ENCODE assay signal across 8 cellular contexts in genomic region chr17:44219636-44220210, GRCh38. TPM values are rescaled to one million over a fixed set of nuclear protein-coding genes. Genes with fewer than 3 reads are reported as not detected.
DNase-seq lines count a peak whose midpoint lies in the region; TF ChIP-seq lines count a peak whose summit lies in the region.

Gene UBTF, minus strand, starts transcription at chr17:44219675. Its CDS starts 1,446 bp downstream, at chr17:44218229.

- peaks cover 42% of the 10 kb centered on the region for H3K4me1 Mint-ChIP-seq in activated naive CD4-positive, alpha-beta T cell treated with anti-CD3 and anti-CD28 coated beads, Interleukin-2, amount 50 U/mL, for 24 hours

- H3K27ac ChIP-seq in AG04450 (ENCODE audit: low read depth, low read length) (peak within 1 kb of the TSS; percentile 61), HUES6 (ENCODE audit: low read depth, low read length) (peak within 1 kb of the TSS; percentile 98), neutrophil (peak within 1 kb of the TSS; percentile 97), transverse colon (peak within 1 kb of the TSS; percentile 99 to 100 (median 100))

- H3K27me3 ChIP-seq in AG04450 (ENCODE audit: control insufficient read depth, insufficient read depth, low read length) (no peaks in the 10 kb centered on the region), HUES6 (ENCODE audit: control insufficient read depth, insufficient read depth, low read length) (no peaks in the 10 kb centered on the region), neutrophil (peaks cover 28% of the 10 kb centered on the region), transverse colon (no peaks in the 10 kb centered on the region)

- DNase-seq in AG04450 (ENCODE audit: low read depth, low spot score) (no peak), GM19240 (ENCODE audit: insufficient read length, low spot score) (peak; percentile 33), RKO (ENCODE audit: low spot score) (peak; percentile 63), glomerular endothelial cell (ENCODE audit: extremely low read depth, low read depth, low spot score) (no peak), transverse colon (peak; percentile 63)

- H3K4me1 ChIP-seq in HUES6 (ENCODE audit: control insufficient read depth, insufficient read depth, low read length) (peaks cover 18% of the 10 kb centered on the region), neutrophil (ENCODE audit: control insufficient read depth in 1 of 2, insufficient read depth in 1 of 2, low read depth in 1 of 2, low read length in 1 of 2) (peaks cover 32 to 38% of the 10 kb centered on the region in 2 experiments), transverse colon (peaks cover 31 to 44% (median 39%) of the 10 kb centered on the region in 4 donors)

- no peak for TF ChIP-seq POLR2A in transverse colon (IDR thresholded peaks at IDR 0.05)

- H3K27me3 Mint-ChIP-seq in activated naive CD4-positive, alpha-beta T cell treated with anti-CD3 and anti-CD28 coated beads, Interleukin-2, amount 50 U/mL, for 24 hours: no peaks in the 10 kb centered on the region

- WGBS in transverse colon (ENCODE audit: low coverage in 1 of 2), 2 donors: 1% methylated on average over 27 of the region's 68 CpGs; no CpG with 5 or more reads in 1 of the 2 donors

- H3K4me3 Mint-ChIP-seq in activated naive CD4-positive, alpha-beta T cell treated with anti-CD3 and anti-CD28 coated beads, Interleukin-2, amount 50 U/mL, for 24 hours: peak within 1 kb of the TSS; percentile 95

- POLR2A ChIA-PET in AG04450 (lab: Yijun Ruan, JAX): interaction anchor here (0.8 to 3.5 kb wide), 4 partner anchors 9 to 105 kb away, joined by 3 to 11 read pairs (median 7); partner anchors contain the start of genes SLC25A39 and TMUB2

- TF ChIP-seq EP300 in transverse colon (IDR thresholded peaks at IDR 0.05; ENCODE audit: low read depth): no peak

- H3K9ac ChIP-seq in HUES6 (ENCODE audit: low read length): peak within 1 kb of the TSS; percentile 98

- CTCF ChIA-PET in AG04450 (lab: Charles Lee): interaction anchor here (0.6 to 1.0 kb wide), 3 partner anchors 10 to 382 kb away, joined by 3 to 5 read pairs (median 3); no protein-coding TSS in a partner anchor

- no peaks in the 10 kb centered on the region for H3K9me3 Mint-ChIP-seq in activated naive CD4-positive, alpha-beta T cell treated with anti-CD3 and anti-CD28 coated beads, Interleukin-2, amount 50 U/mL, for 24 hours

- TF ChIP-seq CTCF in AG04450 (IDR thresholded peaks at IDR 0.05; ENCODE audit: low read depth, low read length) (no peak), neutrophil (IDR thresholded peaks at IDR 0.05) (no peak), transverse colon (IDR thresholded peaks at IDR 0.05) (no peak)

- in situ Hi-C loops in transverse colon (cut with MboI; ENCODE audit: low pct_ligation_motif_present in 1 of 4, low pct_unique_long_range_greater_than_20kb in 1 of 4, low sequenced_read_pairs in 3 of 4): loop anchor here in 2 of 4 donors (5.0 to 10.0 kb wide), 2 partner anchors 105 to 113 kb away; partner anchors contain the start of gene SLC25A39 (in 1 of the 2)

- H3K36me3 ChIP-seq in HUES6 (ENCODE audit: control insufficient read depth, insufficient read depth, low read length) (peaks cover 26% of the 10 kb centered on the region), neutrophil (peaks cover 28% of the 10 kb centered on the region), transverse colon (peaks cover 0 to 17% (median 7%) of the 10 kb centered on the region in 4 donors)

- H3K4me3 ChIP-seq in AG04450 (ENCODE audit: low read depth, low read length): peak within 1 kb of the TSS; percentile 83
- H3K4me3 ChIP-seq in HUES6 (ENCODE audit: low read depth, low read length): peak within 1 kb of the TSS; percentile 80
- H3K4me3 ChIP-seq in neutrophil (ENCODE audit: low read depth in 1 of 2, low read length in 1 of 2): peak within 1 kb of the TSS; percentile 72 to 78
- H3K4me3 ChIP-seq in transverse colon: peak within 1 kb of the TSS; percentile 84 to 98 (median 98)

- H3K36me3 Mint-ChIP-seq in activated naive CD4-positive, alpha-beta T cell treated with anti-CD3 and anti-CD28 coated beads, Interleukin-2, amount 50 U/mL, for 24 hours: peaks cover 9% of the 10 kb centered on the region

- H3K27ac Mint-ChIP-seq in activated naive CD4-positive, alpha-beta T cell treated with anti-CD3 and anti-CD28 coated beads, Interleukin-2, amount 50 U/mL, for 24 hours: peak within 1 kb of the TSS; percentile 97

- H3K9me3 ChIP-seq in AG04450 (ENCODE audit: control insufficient read depth, insufficient read depth, low read length): no peaks in the 10 kb centered on the region; the same call in 1 of the 2 replicates
- H3K9me3 ChIP-seq in HUES6 (ENCODE audit: control insufficient read depth, insufficient read depth, low read depth, low read length): no peaks in the 10 kb centered on the region
- H3K9me3 ChIP-seq in neutrophil: no peaks in the 10 kb centered on the region
- H3K9me3 ChIP-seq in transverse colon: no peaks in the 10 kb centered on the region

- intact Hi-C loops in transverse colon (cut with DNase I; ENCODE audit: low total_unique reads): loop anchor here (2.0 kb wide), 1 partner anchor 105 kb away; the partner anchor contains the start of gene SLC25A39

RNA-seq across cellular contexts. Expression of gene UBTF, which starts in this region (rescaled TPM):
- polyA plus RNA-seq in AG04450 (2011; rRNA removed): 26.6 and 30.0 TPM in 2 replicates
- polyA minus RNA-seq in AG04450 (2011; rRNA and poly(A)+ RNA removed): 28.6 and 31.2 TPM in 2 replicates
- total RNA-seq in glomerular endothelial cell (51.9 and 58.7 TPM in 2 replicates), transverse colon (10 to 100 TPM; 49.4 to 61.6 (median 60.4) TPM)

Comparison
In these comparisons a context has a peak if more than half of its experiments do, and no peak if none do; other contexts are left out.
1. DNase-seq: peak in GM19240 (single experiment), RKO (single experiment) and transverse colon (single experiment); none in AG04450 (single experiment) and glomerular endothelial cell (single experiment).
2. Peak in every context shown above with its lines, with median percentiles within 50 percentile points of each other: H3K27ac ChIP-seq and H3K4me3 ChIP-seq.